In genomic region chr6:156515242-156515641, GRCh38 we compare ENCODE assay signal across 38 cellular contexts.
"Had no signal": no experiment of that assay in that cellular context is flagged by ENCODE, and none has a peak within 500 bp of the region (broad histone marks: within the 10 kb centered on the region; RNA-seq: fewer than 3 reads in every experiment).

No MANE protein-coding gene starts in this region.

- H3K27me3 ChIP-seq: ascending aorta, cardiac muscle cell had no signal

- DNase-seq: activated B cell treated with CpG ODN at 0.5 μM for 24 hours; activated CD4-positive, alpha-beta memory T cell treated with anti-CD3 and anti-CD28 coated beads for 36 hours; activated CD4-positive, alpha-beta T cell treated with anti-CD3 and anti-CD28 coated beads for 4 hours; activated CD4-positive, alpha-beta T cell treated with anti-CD3 and anti-CD28 coated beads, Interleukin-2, amount 10 ng/mL, durations not matched to agents 24 days and 14 days; activated CD4-positive, alpha-beta T cell treated with anti-CD3 and anti-CD28 coated beads, Interleukin-2, amount 50 U/mL, for 1 hour; activated CD4-positive, alpha-beta T cell treated with anti-CD3 and anti-CD28 coated beads, Interleukin-2, amount 50 U/mL, for 4 hours; activated CD4-positive, CD25-positive, alpha-beta regulatory T cell treated with anti-CD3 and anti-CD28 coated beads, Interleukin-2, amount 50 U/mL, for 72 hours; activated CD8-positive, alpha-beta memory T cell treated with anti-CD3 and anti-CD28 coated beads, Interleukin-2, amount 50 U/mL, for 4 hours; activated CD8-positive, alpha-beta T cell treated with anti-CD3 and anti-CD28 coated beads for 36 hours; activated effector memory CD4-positive, alpha-beta T cell treated with Interleukin-2 at 50 U/mL for 16 hours; activated gamma-delta T cell; activated naive CD4-positive, alpha-beta T cell treated with anti-CD3 and anti-CD28 coated beads, Interleukin-2, amount 10 ng/mL, durations not matched to agents 7 days and 5 days; activated naive CD4-positive, alpha-beta T cell treated with Interleukin-2 at 50 U/mL for 16 hours; activated naive CD8-positive, alpha-beta T cell treated with anti-CD3 and anti-CD28 coated beads, Interleukin-2, amount 10 ng/mL, durations not matched to agents 7 days and 5 days; activated naive CD8-positive, alpha-beta T cell treated with anti-CD3 and anti-CD28 coated beads, Interleukin-2, amount 50 U/mL, for 24 hours; activated T-cell treated with anti-CD3 and anti-CD28 coated beads for 4 hours; activated T-cell treated with anti-CD3 and anti-CD28 coated beads, Interleukin-2, amount 50 U/mL, for 1 hour; activated T-cell treated with anti-CD3 and anti-CD28 coated beads, Interleukin-2, amount 50 U/mL, for 4 hours; activated T-cell treated with anti-CD3 and anti-CD28 coated beads, Interleukin-2, amount 50 U/mL, for 72 hours; amygdala; anterior cingulate cortex; caudate nucleus; cerebellar nuclear complex; T-helper 2 cell; T-helper 9 cell had no signal

- H3K27ac Mint-ChIP-seq: activated B cell treated with CpG ODN at 0.5 μM for 24 hours; activated CD4-positive, alpha-beta memory T cell treated with anti-CD3 and anti-CD28 coated beads for 36 hours; activated CD4-positive, alpha-beta T cell treated with anti-CD3 and anti-CD28 coated beads, Interleukin-2, amount 10 ng/mL, durations not matched to agents 24 days and 14 days; activated CD8-positive, alpha-beta T cell treated with anti-CD3 and anti-CD28 coated beads for 36 hours; activated naive CD4-positive, alpha-beta T cell treated with anti-CD3 and anti-CD28 coated beads, Interleukin-2, amount 10 ng/mL, durations not matched to agents 7 days and 5 days; activated naive CD4-positive, alpha-beta T cell treated with anti-CD3 and anti-CD28 coated beads, Interleukin-2, amount 50 U/mL, for 24 hours; activated naive CD8-positive, alpha-beta T cell; activated naive CD8-positive, alpha-beta T cell treated with anti-CD3 and anti-CD28 coated beads, Interleukin-2, amount 10 ng/mL, durations not matched to agents 7 days and 5 days; activated naive CD8-positive, alpha-beta T cell treated with anti-CD3 and anti-CD28 coated beads, Interleukin-2, amount 50 U/mL, for 24 hours; activated T-cell treated with anti-CD3 and anti-CD28 coated beads, Interleukin-2, amount 50 U/mL, for 72 hours; activated T-helper 1 cell treated with anti-CD3 and anti-CD28 coated beads, Interleukin-12 subunit alpha, Interleukin-12 subunit beta, Interleukin-2, Interleukin-4 antibody, amounts not matched to agents 30 ng/mL and 10 ng/mL and 1 ng/mL, durations not matched to agents 14 hours and 24 hours and 36 hours; activated T-helper 2 cell treated with anti-CD3 and anti-CD28 coated beads, Interferon-gamma antibody, Interleukin-2, Interleukin-4, amounts not matched to agents 10 μg/mL and 5 μg/mL and 100 μg/mL, durations not matched to agents 14 hours and 24 hours and 36 hours; brain; T-helper 1 cell treated with Interleukin-12 subunit alpha and Interleukin-12 subunit beta and Interleukin-4 antibody, amounts not matched to agents 30 μg/mL and 1 μg/mL, for 36 hours; T-helper 2 cell treated with Interferon-gamma antibody and Interleukin-4, amounts not matched to agents 5 μg/mL and 100 μg/mL, for 36 hours had no signal

- ATAC-seq: activated CD8-positive, alpha-beta T cell treated with anti-CD3 and anti-CD28 coated beads for 36 hours; activated naive CD8-positive, alpha-beta T cell treated with anti-CD3 and anti-CD28 coated beads, Interleukin-2, amount 50 U/mL, for 24 hours; activated T-cell treated with anti-CD3 and anti-CD28 coated beads, Interleukin-2, amount 50 U/mL, for 4 hours; activated T-cell treated with anti-CD3 and anti-CD28 coated beads, Interleukin-2, amount 50 U/mL, for 72 hours had no signal

- H3K36me3 ChIP-seq: ascending aorta, cardiac muscle cell had no signal

- H3K27ac ChIP-seq: ascending aorta, cardiac muscle cell, VCaP had no signal

- H3K9me3 Mint-ChIP-seq: activated CD4-positive, alpha-beta T cell treated with anti-CD3 and anti-CD28 coated beads, Interleukin-2, amount 10 ng/mL, durations not matched to agents 24 days and 14 days; activated T-cell treated with anti-CD3 and anti-CD28 coated beads, Interleukin-2, amount 50 U/mL, for 4 hours; central memory CD8-positive, alpha-beta T cell had no signal

- H3K4me1 ChIP-seq: ascending aorta had no signal

- H3K36me3 Mint-ChIP-seq: activated naive CD4-positive, alpha-beta T cell treated with anti-CD3 and anti-CD28 coated beads, Interleukin-2, amount 50 U/mL, for 24 hours; brain had no signal

- H3K4me1 Mint-ChIP-seq: activated B cell treated with CpG ODN at 0.5 μM for 24 hours; activated CD4-positive, alpha-beta T cell treated with anti-CD3 and anti-CD28 coated beads, Interleukin-2, amount 10 ng/mL, durations not matched to agents 24 days and 14 days; activated naive CD4-positive, alpha-beta T cell treated with anti-CD3 and anti-CD28 coated beads, Interleukin-2, amount 10 ng/mL, durations not matched to agents 7 days and 5 days; activated naive CD4-positive, alpha-beta T cell treated with anti-CD3 and anti-CD28 coated beads, Interleukin-2, amount 50 U/mL, for 24 hours; activated naive CD8-positive, alpha-beta T cell treated with anti-CD3 and anti-CD28 coated beads, Interleukin-2, amount 10 ng/mL, durations not matched to agents 7 days and 5 days; activated naive CD8-positive, alpha-beta T cell treated with anti-CD3 and anti-CD28 coated beads, Interleukin-2, amount 50 U/mL, for 24 hours; brain; central memory CD8-positive, alpha-beta T cell had no signal

- H3K4me3 ChIP-seq: ascending aorta, cardiac muscle cell had no signal

- H3K4me3 Mint-ChIP-seq: activated B cell treated with CpG ODN at 0.5 μM for 24 hours; activated CD4-positive, alpha-beta memory T cell treated with anti-CD3 and anti-CD28 coated beads for 36 hours; activated CD4-positive, alpha-beta T cell treated with anti-CD3 and anti-CD28 coated beads, Interleukin-2, amount 10 ng/mL, durations not matched to agents 24 days and 14 days; activated CD8-positive, alpha-beta T cell treated with anti-CD3 and anti-CD28 coated beads for 36 hours; activated naive CD4-positive, alpha-beta T cell treated with anti-CD3 and anti-CD28 coated beads, Interleukin-2, amount 10 ng/mL, durations not matched to agents 7 days and 5 days; activated naive CD4-positive, alpha-beta T cell treated with anti-CD3 and anti-CD28 coated beads, Interleukin-2, amount 50 U/mL, for 24 hours; activated naive CD8-positive, alpha-beta T cell; activated naive CD8-positive, alpha-beta T cell treated with anti-CD3 and anti-CD28 coated beads, Interleukin-2, amount 10 ng/mL, durations not matched to agents 7 days and 5 days; activated naive CD8-positive, alpha-beta T cell treated with anti-CD3 and anti-CD28 coated beads, Interleukin-2, amount 50 U/mL, for 24 hours; activated T-cell treated with anti-CD3 and anti-CD28 coated beads, Interleukin-2, amount 50 U/mL, for 4 hours; activated T-cell treated with anti-CD3 and anti-CD28 coated beads, Interleukin-2, amount 50 U/mL, for 72 hours; activated T-helper 1 cell treated with anti-CD3 and anti-CD28 coated beads, Interleukin-12 subunit alpha, Interleukin-12 subunit beta, Interleukin-2, Interleukin-4 antibody, amounts not matched to agents 30 ng/mL and 10 ng/mL and 1 ng/mL, durations not matched to agents 14 hours and 24 hours and 36 hours; brain; central memory CD8-positive, alpha-beta T cell; T-helper 1 cell treated with Interleukin-12 subunit alpha and Interleukin-12 subunit beta and Interleukin-4 antibody, amounts not matched to agents 30 μg/mL and 1 μg/mL, for 36 hours; T-helper 2 cell treated with Interferon-gamma antibody and Interleukin-4, amounts not matched to agents 5 μg/mL and 100 μg/mL, for 36 hours had no signal

- FAIRE-seq: bronchial epithelial cell, TTC549 had no signal

- H3K27me3 Mint-ChIP-seq: activated B cell treated with CpG ODN at 0.5 μM for 24 hours; activated naive CD4-positive, alpha-beta T cell treated with anti-CD3 and anti-CD28 coated beads, Interleukin-2, amount 10 ng/mL, durations not matched to agents 7 days and 5 days; activated naive CD4-positive, alpha-beta T cell treated with anti-CD3 and anti-CD28 coated beads, Interleukin-2, amount 50 U/mL, for 24 hours had no signal
